In genomic region chr1:191517826-191518225, GRCh38 we compare ENCODE assay signal across 29 cellular contexts.
"Had no signal": no experiment of that assay in that cellular context is flagged by ENCODE, and none has a peak within 500 bp of the region (broad histone marks: within the 10 kb centered on the region; RNA-seq: fewer than 3 reads in every experiment).

No MANE protein-coding gene starts in this region.

- H3K27ac ChIP-seq: breast epithelium, epithelial cell of prostate, left ventricle myocardium inferior, pancreas, psoas muscle, sigmoid colon, upper lobe of left lung, vagina had no signal

- H3K9me3 Mint-ChIP-seq: stimulated activated memory B cell treated with anti-CD40 and anti-IgM and Interleukin-4, amounts not matched to agents 10 μg/mL and 1 μg/mL and 100 μg/mL, for 72 hours had no signal

- H3K27ac Mint-ChIP-seq: activated B cell treated with CpG ODN at 0.5 μM for 24 hours; activated CD8-positive, alpha-beta memory T cell treated with anti-CD3 and anti-CD28 coated beads, Interleukin-2, amount 10 ng/mL, durations not matched to agents 7 days and 5 days; activated CD8-positive, alpha-beta T cell treated with anti-CD3 and anti-CD28 coated beads, Interleukin-2, amount 10 ng/mL, durations not matched to agents 7 days and 5 days; activated naive CD4-positive, alpha-beta T cell treated with anti-CD3 and anti-CD28 coated beads, Interleukin-2, amount 50 U/mL, for 24 hours; activated T-helper 2 cell treated with anti-CD3 and anti-CD28 coated beads, Interferon-gamma antibody, Interleukin-2, Interleukin-4, amounts not matched to agents 10 μg/mL and 5 μg/mL and 100 μg/mL, durations not matched to agents 14 hours and 24 hours and 36 hours; dendritic cell treated with granulocyte-macrophage colony-stimulating factor and Interleukin-4, amounts not matched to agents 40 ng/mL and 50 ng/mL, for 4 days; natural killer cell treated with Interleukin-12 subunit alpha and Interleukin-12 subunit beta and Interleukin-15 and Interleukin-18, amount 100 ng/mL, for 72 hours; stimulated activated memory B cell treated with anti-CD40 and anti-IgM and Interleukin-4, amounts not matched to agents 10 μg/mL and 1 μg/mL and 100 μg/mL, for 72 hours; stimulated activated naive CD8-positive, alpha-beta T cell treated with anti-CD3 and anti-CD28 coated beads, Interleukin-15, amount 100 ng/mL, for 72 hours; T-helper 2 cell treated with Interferon-gamma antibody and Interleukin-4, amounts not matched to agents 5 μg/mL and 100 μg/mL, for 36 hours had no signal

- H3K36me3 ChIP-seq: breast epithelium, left ventricle myocardium inferior, pancreas, sigmoid colon, upper lobe of left lung, vagina had no signal

- H3K4me1 ChIP-seq: breast epithelium, left ventricle myocardium inferior, psoas muscle, sigmoid colon, upper lobe of left lung, vagina had no signal

- ATAC-seq: activated CD8-positive, alpha-beta memory T cell treated with anti-CD3 and anti-CD28 coated beads, Interleukin-2, amount 10 ng/mL, durations not matched to agents 7 days and 5 days; activated CD8-positive, alpha-beta T cell treated with anti-CD3 and anti-CD28 coated beads, Interleukin-2, amount 10 ng/mL, durations not matched to agents 7 days and 5 days; mucosa of descending colon; natural killer cell treated with Interleukin-12 subunit alpha and Interleukin-12 subunit beta and Interleukin-15 and Interleukin-18, amount 100 ng/mL, for 72 hours; pancreas; psoas muscle; stimulated activated memory B cell treated with anti-CD40 and anti-IgM and Interleukin-4, amounts not matched to agents 10 μg/mL and 1 μg/mL and 100 μg/mL, for 72 hours; stimulated activated naive CD8-positive, alpha-beta T cell treated with anti-CD3 and anti-CD28 coated beads, Interleukin-15, amount 100 ng/mL, for 72 hours had no signal

- H3K9me3 ChIP-seq: breast epithelium, mucosa of descending colon, psoas muscle, sigmoid colon, upper lobe of left lung, vagina had no signal

- H3K36me3 Mint-ChIP-seq: activated CD8-positive, alpha-beta memory T cell treated with anti-CD3 and anti-CD28 coated beads, Interleukin-2, amount 10 ng/mL, durations not matched to agents 7 days and 5 days; activated naive CD4-positive, alpha-beta T cell treated with anti-CD3 and anti-CD28 coated beads, Interleukin-2, amount 50 U/mL, for 24 hours; stimulated activated memory B cell treated with anti-CD40 and anti-IgM and Interleukin-4, amounts not matched to agents 10 μg/mL and 1 μg/mL and 100 μg/mL, for 72 hours had no signal

- DNase-seq: activated B cell treated with CpG ODN at 0.5 μM for 24 hours; activated CD8-positive, alpha-beta memory T cell treated with anti-CD3 and anti-CD28 coated beads, Interleukin-2, amount 10 ng/mL, durations not matched to agents 7 days and 5 days; activated CD8-positive, alpha-beta T cell treated with anti-CD3 and anti-CD28 coated beads, Interleukin-2, amount 10 ng/mL, durations not matched to agents 7 days and 5 days; activated T-cell treated with anti-CD3 and anti-CD28 coated beads, Interleukin-2, amount 50 U/mL, for 48 hours; central memory CD4-positive, alpha-beta T cell; islet precursor cell; left ventricle myocardium inferior; mesendoderm; mucosa of descending colon; pancreas; psoas muscle; sigmoid colon; small intestine; stimulated activated CD4-positive, alpha-beta T cell treated with anti-CD3 and anti-CD28 coated beads, Interleukin-1b, Interleukin-23, amount 100 ng/mL, for 48 hours; stimulated activated CD4-positive, alpha-beta T cell treated with anti-CD3 and anti-CD28 coated beads, Interleukin-4, amount 100 ng/mL, for 4 hours; stimulated activated CD8-positive, alpha-beta memory T cell treated with anti-CD3 and anti-CD28 coated beads, Interleukin-4, amount 100 ng/mL, for 48 hours; stimulated activated naive CD8-positive, alpha-beta T cell treated with anti-CD3 and anti-CD28 coated beads, Interleukin-15, amount 100 ng/mL, for 72 hours; substantia nigra; upper lobe of left lung had no signal

- H3K27me3 ChIP-seq: breast epithelium, pancreas, sigmoid colon, upper lobe of left lung, vagina had no signal

- H3K4me3 ChIP-seq: breast epithelium, left ventricle myocardium inferior, lung, mucosa of descending colon, pancreas, psoas muscle, sigmoid colon, upper lobe of left lung, vagina had no signal

- H3K4me1 Mint-ChIP-seq: activated B cell treated with CpG ODN at 0.5 μM for 24 hours; activated CD8-positive, alpha-beta memory T cell treated with anti-CD3 and anti-CD28 coated beads, Interleukin-2, amount 10 ng/mL, durations not matched to agents 7 days and 5 days; activated naive CD4-positive, alpha-beta T cell treated with anti-CD3 and anti-CD28 coated beads, Interleukin-2, amount 50 U/mL, for 24 hours; stimulated activated memory B cell treated with anti-CD40 and anti-IgM and Interleukin-4, amounts not matched to agents 10 μg/mL and 1 μg/mL and 100 μg/mL, for 72 hours; stimulated activated naive CD8-positive, alpha-beta T cell treated with anti-CD3 and anti-CD28 coated beads, Interleukin-15, amount 100 ng/mL, for 72 hours had no signal

- H3K27me3 Mint-ChIP-seq: activated B cell treated with CpG ODN at 0.5 μM for 24 hours; activated CD8-positive, alpha-beta memory T cell treated with anti-CD3 and anti-CD28 coated beads, Interleukin-2, amount 10 ng/mL, durations not matched to agents 7 days and 5 days; activated naive CD4-positive, alpha-beta T cell treated with anti-CD3 and anti-CD28 coated beads, Interleukin-2, amount 50 U/mL, for 24 hours; dendritic cell treated with granulocyte-macrophage colony-stimulating factor and Interleukin-4, amounts not matched to agents 40 ng/mL and 50 ng/mL, for 4 days; natural killer cell treated with Interleukin-12 subunit alpha and Interleukin-12 subunit beta and Interleukin-15 and Interleukin-18, amount 100 ng/mL, for 72 hours; stimulated activated memory B cell treated with anti-CD40 and anti-IgM and Interleukin-4, amounts not matched to agents 10 μg/mL and 1 μg/mL and 100 μg/mL, for 72 hours; stimulated activated naive CD8-positive, alpha-beta T cell treated with anti-CD3 and anti-CD28 coated beads, Interleukin-15, amount 100 ng/mL, for 72 hours had no signal

- H3K4me3 Mint-ChIP-seq: activated B cell treated with CpG ODN at 0.5 μM for 24 hours; activated CD8-positive, alpha-beta memory T cell treated with anti-CD3 and anti-CD28 coated beads, Interleukin-2, amount 10 ng/mL, durations not matched to agents 7 days and 5 days; activated CD8-positive, alpha-beta T cell treated with anti-CD3 and anti-CD28 coated beads, Interleukin-2, amount 10 ng/mL, durations not matched to agents 7 days and 5 days; activated naive CD4-positive, alpha-beta T cell treated with anti-CD3 and anti-CD28 coated beads, Interleukin-2, amount 50 U/mL, for 24 hours; dendritic cell treated with granulocyte-macrophage colony-stimulating factor and Interleukin-4, amounts not matched to agents 40 ng/mL and 50 ng/mL, for 4 days; natural killer cell treated with Interleukin-12 subunit alpha and Interleukin-12 subunit beta and Interleukin-15 and Interleukin-18, amount 100 ng/mL, for 72 hours; stimulated activated memory B cell treated with anti-CD40 and anti-IgM and Interleukin-4, amounts not matched to agents 10 μg/mL and 1 μg/mL and 100 μg/mL, for 72 hours; stimulated activated naive CD8-positive, alpha-beta T cell treated with anti-CD3 and anti-CD28 coated beads, Interleukin-15, amount 100 ng/mL, for 72 hours; T-helper 2 cell treated with Interferon-gamma antibody and Interleukin-4, amounts not matched to agents 5 μg/mL and 100 μg/mL, for 36 hours had no signal
